ENCODE assay signal across 8 cellular contexts in genomic region chr12:12356467-12356885, GRCh38. TPM values are rescaled to one million over a fixed set of nuclear protein-coding genes. Genes with fewer than 3 reads are reported as not detected.
DNase-seq lines count a peak whose midpoint lies in the region; ATAC-seq and TF ChIP-seq lines count a peak whose summit lies in the region.

No MANE protein-coding gene starts in this region.

- no peak for DNase-seq in BJ (ENCODE audit: low read depth)
- DNase-seq in MM.1S, result no peak
- no peak for DNase-seq in dorsolateral prefrontal cortex
- no peak for DNase-seq in AML-193 (lab: John Stamatoyannopoulos, UW)
- no peak for DNase-seq in MV-4-11 (lab: John Stamatoyannopoulos, UW)

- peaks cover 28% of the 10 kb centered on the region for H3K4me1 Mint-ChIP-seq in nephron

- ATAC-seq in GM19328 (IDR thresholded peaks at IDR 0.05; ENCODE audit: unreplicated experiment), result no peak
- ATAC-seq in GM21529 (IDR thresholded peaks at IDR 0.05; ENCODE audit: unreplicated experiment), result no peak

- H3K9me3 Mint-ChIP-seq in nephron, result no peaks in the 10 kb centered on the region

- peak overlapping the region; percentile 91 to 98 (median 94) for H3K4me3 Mint-ChIP-seq in nephron

- H3K36me3 ChIP-seq in BJ (ENCODE audit: control insufficient read depth, insufficient read depth, low read length) (no peaks in the 10 kb centered on the region), MM.1S (replicated peaks; ENCODE audit: insufficient read depth, low read length) (no peaks in the 10 kb centered on the region; the same call in 1 of the 2 replicates)

- peak overlapping the region; percentile 67 for H3K4me3 ChIP-seq in BJ (ENCODE audit: low read depth, low read length)
- H3K4me3 ChIP-seq in MM.1S (ENCODE audit: low read length), result peak overlapping the region; percentile 91
- peak overlapping the region; percentile 60 to 99 (median 93) for H3K4me3 ChIP-seq in dorsolateral prefrontal cortex

- H3K27ac Mint-ChIP-seq in nephron, result peak overlapping the region; percentile 97 to 99 (median 98)

- peak overlapping the region; percentile 75 for H3K4me2 ChIP-seq in MM.1S (ENCODE audit: low read depth, low read length)

- H3K79me2 ChIP-seq in MM.1S (ENCODE audit: low read length), result peaks cover 41% of the 10 kb centered on the region

- peak overlapping the region; percentile 99 for H3K9ac ChIP-seq in MM.1S (ENCODE audit: low read length)

- TF ChIP-seq CTCF in BJ (IDR thresholded peaks at IDR 0.05; ENCODE audit: insufficient read depth, low read depth, low read length) (no peak), MM.1S (IDR thresholded peaks at IDR 0.05; ENCODE audit: low read length) (no peak), dorsolateral prefrontal cortex (IDR thresholded peaks at IDR 0.05 in 54 of 56, conservative IDR thresholded peaks at IDR 0.05 in 2 of 56; ENCODE audit: low read depth in 1 of 56, partially characterized antibody in 56 of 56) (no peak), nephron (IDR thresholded peaks at IDR 0.05; ENCODE audit: unreplicated experiment in 3 of 3) (no peak)

- no peaks in the 10 kb centered on the region for H3K9me2 ChIP-seq in MM.1S (replicated peaks; ENCODE audit: insufficient read depth, low read length)

- peak overlapping the region; percentile 99 for H3K27ac ChIP-seq in MM.1S (ENCODE audit: low read length)
- peak overlapping the region; percentile 94 to 100 (median 100) for H3K27ac ChIP-seq in dorsolateral prefrontal cortex

- intact Hi-C loops in dorsolateral prefrontal cortex (cut with DNase I), result loop anchor here (5.0 to 10.0 kb wide), 2 partner anchors 358 to 361 kb away; partner anchors contain the start of gene CDKN1B (in 2 of the 2)

- H3K27me3 ChIP-seq in BJ (ENCODE audit: control insufficient read depth, insufficient read depth, low read length) (no peaks in the 10 kb centered on the region), MM.1S (replicated peaks; ENCODE audit: insufficient read depth, low read length) (no peaks in the 10 kb centered on the region), dorsolateral prefrontal cortex (no peaks in the 10 kb centered on the region)

- H2AFZ ChIP-seq in MM.1S (ENCODE audit: low read length), result peak overlapping the region; percentile 83

- CTCF ChIA-PET in BJ (lab: Yijun Ruan, JAX), result interaction anchor here (0.7 to 2.7 kb wide), 5 partner anchors 8 to 702 kb away, joined by 3 to 6 read pairs (median 5); no protein-coding TSS in a partner anchor

- no peaks in the 10 kb centered on the region for H4K20me1 ChIP-seq in MM.1S (ENCODE audit: insufficient read depth, low read length)

- no peaks in the 10 kb centered on the region for H3K27me3 Mint-ChIP-seq in nephron (ENCODE audit: low read depth)

- H3K9me3 ChIP-seq in MM.1S (replicated peaks; ENCODE audit: insufficient read depth, low read length), result no peaks in the 10 kb centered on the region

- POLR2A ChIA-PET in BJ (lab: Charles Lee), result no interaction called here

- peaks cover 21% of the 10 kb centered on the region for H3F3A ChIP-seq in MM.1S (ENCODE audit: insufficient read depth, low read length)

- H3K36me3 Mint-ChIP-seq in nephron (ENCODE audit: low read depth), result no peaks in the 10 kb centered on the region

- H3K4me1 ChIP-seq in MM.1S (ENCODE audit: low read length), result peaks cover 10% of the 10 kb centered on the region

RNA-seq across cellular contexts. Expression of gene BORCS5, which starts 0.4 kb away (rescaled TPM):
- polyA plus RNA-seq in BJ (2011; rRNA removed), result 11.9 and 12.5 TPM in 2 replicates
- 10.7 and 16.3 TPM in 2 replicates for polyA minus RNA-seq in BJ (2011; rRNA and poly(A)+ RNA removed)
- 10 to 100 TPM; 30.7 to 69.8 (median 50.1) TPM for total RNA-seq in dorsolateral prefrontal cortex

RNA-seq across cellular contexts. Expression of gene MANSC1, which starts 6.4 kb away (rescaled TPM):
- 2.4 and 3.4 TPM in 2 replicates for polyA plus RNA-seq in BJ (2011; rRNA removed)
- 1.2 and 1.4 TPM in 2 replicates for polyA minus RNA-seq in BJ (2011; rRNA and poly(A)+ RNA removed)
- total RNA-seq in dorsolateral prefrontal cortex, result 10 to 100 TPM; 12.0 to 32.4 (median 22.8) TPM
